ENCODE assay signal across 15 cellular contexts in genomic region chr14:95664546-95664945, GRCh38. TPM values are rescaled to one million over a fixed set of nuclear protein-coding genes. Genes with fewer than 3 reads are reported as not detected.
DNase-seq lines count a peak whose midpoint lies in the region; ATAC-seq and TF ChIP-seq lines count a peak whose summit lies in the region.
"Had no signal": no experiment of that assay in that cellular context is flagged by ENCODE, and none has a peak within 500 bp of the region (broad histone marks: within the 10 kb centered on the region; RNA-seq: fewer than 3 reads in every experiment).

No MANE protein-coding gene starts in this region.

- ATAC-seq in GM19467 (IDR thresholded peaks at IDR 0.05; ENCODE audit: unreplicated experiment) (peak; percentile 30), HG03520 (IDR thresholded peaks at IDR 0.05; ENCODE audit: unreplicated experiment) (peak; percentile 26), activated B cell treated with CpG ODN at 0.5 μM for 24 hours (ENCODE audit: low read depth) (peak; percentile 48), GM18873 (IDR thresholded peaks at IDR 0.05; ENCODE audit: low FRiP score, unreplicated experiment) (no peak)

- peak overlapping the region; percentile 90 for H3K27ac Mint-ChIP-seq in activated B cell treated with CpG ODN at 0.5 μM for 24 hours
- H3K27ac Mint-ChIP-seq: type B pancreatic cell had no signal

- DNase-seq in DMS79 treated with DMSO at 0.1 percent for 48 hours (lab: John Stamatoyannopoulos, UW) (peak; percentile 90), activated B cell treated with CpG ODN at 0.5 μM for 24 hours (peak; percentile 25), NCI-H82 treated with DMSO at 0.1 percent for 48 hours (lab: John Stamatoyannopoulos, UW; ENCODE audit: unreplicated experiment) (no peak), NOMO-1 (lab: John Stamatoyannopoulos, UW; ENCODE audit: unreplicated experiment in 2 of 2) (no peak)
- DNase-seq in activated CD4-positive, CD25-positive, alpha-beta regulatory T cell (lab: John Stamatoyannopoulos, UW) = no peak
- DNase-seq: activated naive CD4-positive, alpha-beta T cell treated with Interleukin-2 at 50 U/mL for 16 hours; KG1; NCI-H82; right lobe of liver; SW 1271 had no signal

- POLR2A ChIA-PET in activated B cell treated with CpG ODN at 0.5 μM for 24 hours (lab: Charles Lee) = interaction anchor here (0.6 to 7.2 kb wide), 8 partner anchors 13 to 148 kb away, joined by 3 to 68 read pairs (median 4); partner anchors contain the start of gene SYNE3

- peaks cover 92% of the 10 kb centered on the region for H3K4me1 Mint-ChIP-seq in activated B cell treated with CpG ODN at 0.5 μM for 24 hours

- intact Hi-C loops in activated B cell treated with CpG ODN at 0.5 μM for 24 hours (cut with micrococcal nuclease) = loop anchor here (1.0 to 5.0 kb wide), 6 partner anchors 16 to 87 kb away; no protein-coding TSS in a partner anchor

- no peaks in the 10 kb centered on the region for H3K9me3 Mint-ChIP-seq in activated B cell treated with CpG ODN at 0.5 μM for 24 hours
- H3K9me3 Mint-ChIP-seq: type B pancreatic cell had no signal

- no peaks in the 10 kb centered on the region for H3K36me3 Mint-ChIP-seq in activated B cell treated with CpG ODN at 0.5 μM for 24 hours (ENCODE audit: low read depth)
- H3K36me3 Mint-ChIP-seq: type B pancreatic cell had no signal

- CTCF ChIA-PET in activated B cell treated with CpG ODN at 0.5 μM for 24 hours (lab: Charles Lee) = interaction anchor here (0.9 to 5.3 kb wide), 3 partner anchors 33 to 110 kb away, joined by 3 to 26 read pairs (median 4); no protein-coding TSS in a partner anchor

- peaks cover 29% of the 10 kb centered on the region for H3K27me3 Mint-ChIP-seq in activated B cell treated with CpG ODN at 0.5 μM for 24 hours

- TF ChIP-seq CTCF in activated B cell treated with CpG ODN at 0.5 μM for 24 hours (IDR thresholded peaks at IDR 0.05) = no peak

- peak overlapping the region; percentile 54 for H3K4me3 Mint-ChIP-seq in activated B cell treated with CpG ODN at 0.5 μM for 24 hours
- H3K4me3 Mint-ChIP-seq: type B pancreatic cell had no signal

RNA-seq across cellular contexts. Expression of gene TCL1B, which starts 21.7 kb away (rescaled TPM):
- total RNA-seq in activated B cell treated with CpG ODN at 0.5 μM for 24 hours = 1.1 and 1.2 TPM in 2 replicates
- total RNA-seq: chondrocyte, right lobe of liver had no signal

RNA-seq across cellular contexts. Expression of gene TCL1A, which starts 49.4 kb away (rescaled TPM):
- total RNA-seq in activated B cell treated with CpG ODN at 0.5 μM for 24 hours = 228 and 234 TPM in 2 replicates
- total RNA-seq: chondrocyte had no signal

Comparison
In these comparisons a context has a peak if more than half of its experiments do, and no peak if none do; other contexts are left out.
1. DNase-seq: peak in DMS79 treated with DMSO at 0.1 percent for 48 hours (single experiment) and activated B cell treated with CpG ODN at 0.5 μM for 24 hours (single experiment); none in activated CD4-positive, CD25-positive, alpha-beta regulatory T cell (0 of 4), NCI-H82 treated with DMSO at 0.1 percent for 48 hours (single experiment) and NOMO-1 (0 of 2).